17 cellular contexts compared by ENCODE assay signal in genomic region chr21:31537872-31538576, GRCh38.
DNase-seq lines count a peak whose midpoint lies in the region; ATAC-seq and TF ChIP-seq lines count a peak whose summit lies in the region.
"Had no signal": no experiment of that assay in that cellular context is flagged by ENCODE, and none has a peak within 500 bp of the region (broad histone marks: within the 10 kb centered on the region; RNA-seq: fewer than 3 reads in every experiment).

No MANE protein-coding gene starts in this region.

- no peaks in the 10 kb centered on the region for H3K27me3 Mint-ChIP-seq in activated T-cell treated with anti-CD3 and anti-CD28 coated beads, Interleukin-2, amount 50 U/mL, for 4 hours (ENCODE audit: low read depth)
- H3K27me3 Mint-ChIP-seq in activated CD8-positive, alpha-beta T cell treated with anti-CD3 and anti-CD28 coated beads for 36 hours, result no peaks in the 10 kb centered on the region

- no peaks in the 10 kb centered on the region for H3K9me3 Mint-ChIP-seq in activated T-cell treated with anti-CD3 and anti-CD28 coated beads, Interleukin-2, amount 50 U/mL, for 4 hours
- no peaks in the 10 kb centered on the region for H3K9me3 Mint-ChIP-seq in activated CD8-positive, alpha-beta T cell treated with anti-CD3 and anti-CD28 coated beads for 36 hours

- POLR2A ChIA-PET in activated CD8-positive, alpha-beta T cell treated with anti-CD3 and anti-CD28 coated beads for 36 hours (lab: Charles Lee), result no interaction called here

- H3K4me1 Mint-ChIP-seq in activated T-cell treated with anti-CD3 and anti-CD28 coated beads, Interleukin-2, amount 50 U/mL, for 4 hours (ENCODE audit: low read depth), result no peaks in the 10 kb centered on the region
- no peaks in the 10 kb centered on the region for H3K4me1 Mint-ChIP-seq in activated CD8-positive, alpha-beta T cell treated with anti-CD3 and anti-CD28 coated beads for 36 hours (ENCODE audit: low read depth)

- no peaks in the 10 kb centered on the region for H3K36me3 Mint-ChIP-seq in activated T-cell treated with anti-CD3 and anti-CD28 coated beads, Interleukin-2, amount 50 U/mL, for 4 hours (ENCODE audit: insufficient read depth)
- no peaks in the 10 kb centered on the region for H3K36me3 Mint-ChIP-seq in activated CD8-positive, alpha-beta T cell treated with anti-CD3 and anti-CD28 coated beads for 36 hours (ENCODE audit: low read depth)

- no peak overlapping the region for H2AFZ ChIP-seq in osteoblast (ENCODE audit: low read length)

- H3K79me2 ChIP-seq in osteoblast (ENCODE audit: insufficient read depth, low read length), result no peaks in the 10 kb centered on the region

- DNase-seq in activated T-cell treated with anti-CD3 and anti-CD28 coated beads for 48 hours (ENCODE audit: low read depth) (peak; percentile 16), HFF-Myc (ENCODE audit: extremely low read depth, low read depth) (no peak), osteoblast (ENCODE audit: insufficient read length, low spot score, missing footprints) (no peak), medulla oblongata (ENCODE audit: extremely low spot score) (no peak), NCI-H2196 (lab: John Stamatoyannopoulos, UW; ENCODE audit: unreplicated experiment) (no peak)
- no peak for DNase-seq in activated T-cell treated with anti-CD3 and anti-CD28 coated beads, Interleukin-2, amount 50 U/mL, for 4 hours
- peak; percentile 45 for DNase-seq in activated CD8-positive, alpha-beta T cell treated with anti-CD3 and anti-CD28 coated beads for 36 hours
- DNase-seq: activated T-cell treated with anti-CD3 and anti-CD28 coated beads, Interleukin-2, amount 50 U/mL, for 1 hour; amniotic stem cell; esophagus squamous epithelium; heart right ventricle; left colon; MV-4-11; NCI-H226; testis had no signal

- H3K27ac ChIP-seq in osteoblast (ENCODE audit: low read depth, low read length), result no peak overlapping the region
- H3K27ac ChIP-seq: coronary artery, esophagus squamous epithelium, heart right ventricle, testis had no signal

- no peak overlapping the region for H3K4me3 ChIP-seq in HFF-Myc (replicated peaks; ENCODE audit: low read depth, low read length)
- H3K4me3 ChIP-seq in osteoblast (ENCODE audit: insufficient read depth, low read length), result no peak overlapping the region
- H3K4me3 ChIP-seq: coronary artery, esophagus squamous epithelium, heart right ventricle, testis had no signal

- no peak overlapping the region for H3K4me3 Mint-ChIP-seq in activated T-cell treated with anti-CD3 and anti-CD28 coated beads, Interleukin-2, amount 50 U/mL, for 4 hours
- H3K4me3 Mint-ChIP-seq in activated CD8-positive, alpha-beta T cell treated with anti-CD3 and anti-CD28 coated beads for 36 hours, result no peak overlapping the region

- H3K4me2 ChIP-seq in osteoblast (ENCODE audit: insufficient read depth, low read length), result no peak overlapping the region

- ATAC-seq in activated T-cell treated with anti-CD3 and anti-CD28 coated beads, Interleukin-2, amount 50 U/mL, for 4 hours, result no peak
- no peak for ATAC-seq in activated CD8-positive, alpha-beta T cell treated with anti-CD3 and anti-CD28 coated beads for 36 hours
- ATAC-seq in esophagus mucosa, result no peak
- ATAC-seq: heart right ventricle, left colon had no signal

- no peaks in the 10 kb centered on the region for H4K20me1 ChIP-seq in osteoblast (ENCODE audit: insufficient read depth, low read length)

- intact Hi-C loops in activated CD8-positive, alpha-beta T cell treated with anti-CD3 and anti-CD28 coated beads for 36 hours (cut with micrococcal nuclease), result no loop called here

- H3K27ac Mint-ChIP-seq in activated CD8-positive, alpha-beta T cell treated with anti-CD3 and anti-CD28 coated beads for 36 hours, result no peak overlapping the region

- CTCF ChIA-PET in activated CD8-positive, alpha-beta T cell treated with anti-CD3 and anti-CD28 coated beads for 36 hours (lab: Charles Lee), result interaction anchor here (0.7 to 1.9 kb wide), 7 partner anchors 10 to 365 kb away, joined by 3 to 8 read pairs (median 3); no protein-coding TSS in a partner anchor

- H3K9me3 ChIP-seq in osteoblast (ENCODE audit: low read depth, low read length), result no peaks in the 10 kb centered on the region
- H3K9me3 ChIP-seq: esophagus squamous epithelium, heart right ventricle, testis had no signal

- H3K27me3 ChIP-seq in osteoblast (ENCODE audit: insufficient read depth, low read length), result no peaks in the 10 kb centered on the region
- H3K27me3 ChIP-seq: esophagus squamous epithelium, testis had no signal

- no peaks in the 10 kb centered on the region for H3K36me3 ChIP-seq in osteoblast (ENCODE audit: insufficient read depth, low read length)
- H3K36me3 ChIP-seq: esophagus squamous epithelium, heart right ventricle had no signal

- peaks cover 3% of the 10 kb centered on the region for H3K4me1 ChIP-seq in osteoblast (ENCODE audit: insufficient read depth, low read length)
- H3K4me1 ChIP-seq: esophagus squamous epithelium, heart right ventricle had no signal

- peak; percentile 10 for TF ChIP-seq CTCF in HFF-Myc (IDR thresholded peaks at IDR 0.05; ENCODE audit: low read depth, low read length, missing control alignments)
- TF ChIP-seq CTCF in activated CD8-positive, alpha-beta T cell treated with anti-CD3 and anti-CD28 coated beads for 36 hours (IDR thresholded peaks at IDR 0.05), result peak; percentile 38
- peak; percentile 21 for TF ChIP-seq CTCF in osteoblast (IDR thresholded peaks at IDR 0.05; ENCODE audit: extremely low read depth, low read depth, low read length)

Comparison
In these comparisons a context has a peak if more than half of its experiments do, and no peak if none do; other contexts are left out.
1. DNase-seq: peak in activated T-cell treated with anti-CD3 and anti-CD28 coated beads for 48 hours (single experiment) and activated CD8-positive, alpha-beta T cell treated with anti-CD3 and anti-CD28 coated beads for 36 hours (single experiment); none in activated T-cell treated with anti-CD3 and anti-CD28 coated beads, Interleukin-2, amount 50 U/mL, for 4 hours (single experiment), HFF-Myc (single experiment), osteoblast (single experiment), medulla oblongata (single experiment) and NCI-H2196 (single experiment).
2. Peak in every context shown above with its lines, with median percentiles within 50 percentile points of each other: CTCF ChIP-seq.